Comparison of ENCODE assay signal across 28 cellular contexts in the genomic region with DNA sequence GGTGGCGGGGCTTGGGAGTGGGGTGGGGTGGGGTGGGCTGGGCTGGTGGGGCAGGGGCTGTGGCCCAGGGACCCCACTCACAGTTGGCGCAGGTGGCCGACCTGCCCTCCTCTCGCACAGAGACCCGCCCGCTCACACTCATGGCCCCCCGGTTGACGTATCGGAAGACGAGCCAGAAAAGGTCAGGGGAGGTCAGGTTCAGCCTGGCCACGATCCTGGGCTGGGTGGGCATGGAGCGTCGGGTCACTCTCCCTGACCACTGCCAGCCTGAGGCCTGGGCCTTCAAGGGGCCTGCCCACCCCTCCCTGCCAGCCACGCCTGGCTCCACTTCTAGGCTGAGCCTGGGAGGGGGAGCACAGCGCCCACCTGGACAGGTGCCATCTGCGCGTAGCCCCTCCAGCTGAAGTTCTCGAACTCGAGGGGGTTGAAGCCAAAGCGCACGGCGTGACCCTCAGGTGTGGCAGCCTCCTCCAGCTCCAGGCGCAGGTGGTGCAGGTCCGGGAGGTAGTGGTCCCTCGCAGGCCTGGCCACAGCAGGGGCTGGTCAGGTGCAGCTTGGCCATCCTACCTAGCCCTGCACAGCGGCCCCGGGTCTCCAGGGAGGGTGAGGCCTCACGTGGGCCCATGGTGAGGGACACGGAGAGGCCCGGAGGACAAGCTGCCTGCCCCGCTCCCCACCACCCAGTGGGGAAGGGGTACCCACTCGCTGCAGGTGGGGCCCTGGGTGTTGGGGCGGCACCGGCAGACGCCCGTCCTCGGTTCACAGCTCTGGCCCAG.
"Had no signal": no experiment of that assay in that cellular context is flagged by ENCODE, and none has a peak within 500 bp of the region (broad histone marks: within the 10 kb centered on the region; RNA-seq: fewer than 3 reads in every experiment).

No MANE protein-coding gene starts in this region.

- H3K27ac ChIP-seq: adrenal gland, body of pancreas, breast epithelium, SJSA1 had no signal

- H3K36me3 ChIP-seq: breast epithelium, SJSA1 had no signal

- H3K4me3 ChIP-seq: adrenal gland, body of pancreas, breast epithelium, K562, MG63, SJSA1 had no signal

- H3K9ac ChIP-seq: SK-N-SH had no signal

- H3K4me2 ChIP-seq: SK-N-SH had no signal

- H3K4me3 Mint-ChIP-seq: activated CD4-positive, alpha-beta T cell treated with anti-CD3 and anti-CD28 coated beads, Interleukin-2, amount 10 ng/mL, durations not matched to agents 7 days and 5 days; activated CD8-positive, alpha-beta T cell treated with anti-CD3 and anti-CD28 coated beads, Interleukin-2, amount 10 ng/mL, durations not matched to agents 7 days and 5 days; activated naive CD4-positive, alpha-beta T cell treated with anti-CD3 and anti-CD28 coated beads for 36 hours; activated T-cell treated with anti-CD3 and anti-CD28 coated beads, Interleukin-2, amount 50 U/mL, for 24 hours; T-helper 1 cell treated with Interleukin-12 subunit alpha and Interleukin-12 subunit beta and Interleukin-4 antibody, amounts not matched to agents 30 μg/mL and 1 μg/mL, for 36 hours; T-helper 2 cell treated with Interferon-gamma antibody and Interleukin-4, amounts not matched to agents 5 μg/mL and 100 μg/mL, for 36 hours had no signal

- H3K4me1 Mint-ChIP-seq: activated CD4-positive, alpha-beta T cell treated with anti-CD3 and anti-CD28 coated beads, Interleukin-2, amount 10 ng/mL, durations not matched to agents 7 days and 5 days had no signal

- H3K27ac Mint-ChIP-seq: activated CD4-positive, alpha-beta T cell treated with anti-CD3 and anti-CD28 coated beads, Interleukin-2, amount 10 ng/mL, durations not matched to agents 7 days and 5 days; activated CD8-positive, alpha-beta T cell treated with anti-CD3 and anti-CD28 coated beads, Interleukin-2, amount 10 ng/mL, durations not matched to agents 7 days and 5 days; activated naive CD4-positive, alpha-beta T cell treated with anti-CD3 and anti-CD28 coated beads for 36 hours; activated naive CD4-positive, alpha-beta T cell treated with anti-CD3 and anti-CD28 coated beads, Interleukin-2, amount 50 U/mL, for 72 hours; activated T-cell treated with anti-CD3 and anti-CD28 coated beads, Interleukin-2, amount 50 U/mL, for 24 hours; T-helper 1 cell treated with Interleukin-12 subunit alpha and Interleukin-12 subunit beta and Interleukin-4 antibody, amounts not matched to agents 30 μg/mL and 1 μg/mL, for 36 hours; T-helper 2 cell treated with Interferon-gamma antibody and Interleukin-4, amounts not matched to agents 5 μg/mL and 100 μg/mL, for 36 hours had no signal

- ATAC-seq: activated CD8-positive, alpha-beta T cell treated with anti-CD3 and anti-CD28 coated beads, Interleukin-2, amount 10 ng/mL, durations not matched to agents 7 days and 5 days; activated naive CD4-positive, alpha-beta T cell treated with anti-CD3 and anti-CD28 coated beads, Interleukin-2, amount 50 U/mL, for 72 hours; body of pancreas; K562; PC-3 had no signal

- H3K27me3 Mint-ChIP-seq: activated CD4-positive, alpha-beta T cell treated with anti-CD3 and anti-CD28 coated beads, Interleukin-2, amount 10 ng/mL, durations not matched to agents 7 days and 5 days had no signal

- H3K27me3 ChIP-seq: adrenal gland, body of pancreas, breast epithelium, MG63, SJSA1 had no signal

- DNase-seq: activated CD4-positive, alpha-beta T cell treated with anti-CD3 and anti-CD28 coated beads, Interleukin-2, amount 10 ng/mL, durations not matched to agents 7 days and 5 days; activated CD4-positive, alpha-beta T cell treated with anti-CD3 and anti-CD28 coated beads, Interleukin-2, amount 50 U/mL, for 48 hours; activated CD8-positive, alpha-beta T cell treated with anti-CD3 and anti-CD28 coated beads, Interleukin-2, amount 10 ng/mL, durations not matched to agents 7 days and 5 days; activated gamma-delta T cell treated with Interleukin-2 at 50 U/mL for 16 hours; activated naive CD4-positive, alpha-beta T cell treated with anti-CD3 and anti-CD28 coated beads for 36 hours; activated T-cell treated with anti-CD3 and anti-CD28 coated beads, Interleukin-2, amount 50 U/mL, for 24 hours; adrenal gland; body of pancreas; MG63; NCI-H1092; NCI-H1436 treated with DMSO at 0.1 percent for 48 hours; NCI-H1694 treated with DMSO at 0.1 percent for 48 hours; NCI-H2029 treated with DMSO at 0.1 percent for 48 hours; NCI-H2107; NCI-H2171; NCI-H510A; NCI-H526; NCI-H748 treated with DMSO at 0.1 percent for 48 hours; NK-92 treated with Interleukin-12 subunit alpha and Interleukin-12 subunit beta, amount 100 ng/mL, for 24 hours; PC-3; SHP77 treated with DMSO at 0.1 percent for 48 hours; SK-N-SH had no signal

- H3K9me3 Mint-ChIP-seq: activated CD4-positive, alpha-beta T cell treated with anti-CD3 and anti-CD28 coated beads, Interleukin-2, amount 10 ng/mL, durations not matched to agents 7 days and 5 days; activated naive CD4-positive, alpha-beta T cell treated with anti-CD3 and anti-CD28 coated beads for 36 hours; activated naive CD4-positive, alpha-beta T cell treated with anti-CD3 and anti-CD28 coated beads, Interleukin-2, amount 50 U/mL, for 72 hours; activated T-cell treated with anti-CD3 and anti-CD28 coated beads, Interleukin-2, amount 50 U/mL, for 24 hours; T-helper 1 cell treated with Interleukin-12 subunit alpha and Interleukin-12 subunit beta and Interleukin-4 antibody, amounts not matched to agents 30 μg/mL and 1 μg/mL, for 36 hours; T-helper 2 cell treated with Interferon-gamma antibody and Interleukin-4, amounts not matched to agents 5 μg/mL and 100 μg/mL, for 36 hours had no signal

- H3K4me1 ChIP-seq: adrenal gland, body of pancreas, breast epithelium, SJSA1 had no signal

- H3K36me3 Mint-ChIP-seq: activated naive CD4-positive, alpha-beta T cell treated with anti-CD3 and anti-CD28 coated beads, Interleukin-2, amount 50 U/mL, for 72 hours had no signal

- H3K9me3 ChIP-seq: adrenal gland, body of pancreas, breast epithelium, MG63, SJSA1, SK-N-SH had no signal
